Comparison of ENCODE assay signal across 1 cellular context in genomic region chr10:78042752-78043104, GRCh38.
TF ChIP-seq lines count a peak whose summit lies in the region.

No MANE protein-coding gene starts in this region.

TF ChIP-seq in HCT116, 20 proteins besides CTCF, POLR2A, EP300 and RAD21:
- TF ChIP-seq SIN3A (IDR thresholded peaks at IDR 0.05; ENCODE audit: low read depth) = no peak; the same call in 1 of the 2 replicates
- TF ChIP-seq ATF3 (IDR thresholded peaks at IDR 0.05) = no peak
- TF ChIP-seq JUND (IDR thresholded peaks at IDR 0.05) = peak; percentile 7; the same call in 1 of the 2 replicates
- no peak for TF ChIP-seq ZNF274 (IDR thresholded peaks at IDR 0.05; ENCODE audit: low read depth, low read length)
